ENCODE assay signal across 12 cellular contexts in the genomic region with DNA sequence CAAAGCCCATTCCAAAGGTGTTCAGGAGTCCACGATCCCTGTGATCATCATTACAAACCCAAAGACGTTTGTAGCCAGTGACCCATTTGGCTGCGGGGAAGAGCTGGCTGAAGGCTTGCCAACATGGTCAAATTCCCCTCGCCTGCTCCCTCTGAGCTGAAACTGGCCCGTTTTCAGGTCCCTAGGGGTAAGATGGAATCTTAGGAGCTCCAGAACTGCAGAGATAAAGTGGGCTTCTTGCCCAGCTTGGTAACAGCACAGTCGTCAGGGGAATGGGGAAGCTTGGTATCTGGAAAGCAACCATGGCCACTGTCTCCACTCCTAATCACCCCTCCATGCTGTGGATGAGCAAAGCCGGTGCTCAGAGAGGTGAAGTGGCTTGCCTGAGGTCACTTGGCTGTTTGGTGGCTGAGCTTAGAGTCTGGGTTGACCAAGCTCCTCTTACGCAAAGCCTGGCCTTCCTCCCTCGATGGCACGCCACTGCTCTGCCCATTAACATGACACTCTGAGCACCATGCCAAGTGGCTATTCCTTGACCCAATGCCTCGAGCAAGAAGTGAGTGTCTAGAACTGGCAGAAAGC.
DNase-seq lines count a peak whose midpoint lies in the region; ATAC-seq and TF ChIP-seq lines count a peak whose summit lies in the region.
"Had no signal": no experiment of that assay in that cellular context is flagged by ENCODE, and none has a peak within 500 bp of the region (broad histone marks: within the 10 kb centered on the region; RNA-seq: fewer than 3 reads in every experiment).

No MANE protein-coding gene starts in this region.

- CTCF ChIA-PET in AG04449 (lab: Yijun Ruan, JAX) (interaction anchor here (0.8 to 3.8 kb wide), 4 partner anchors 11 to 37 kb away, joined by 3 to 23 read pairs (median 9); no protein-coding TSS in a partner anchor), WTC11 (lab: Charles Lee) (interaction anchor here (0.5 to 5.3 kb wide), 9 partner anchors 12 to 206 kb away, joined by 3 to 33 read pairs (median 4); a partner anchor contains a TSS)

- no peaks in the 10 kb centered on the region for H3K9me3 ChIP-seq in neuronal stem cell (replicated peaks in 1 of 2; ENCODE audit: control insufficient read depth in 2 of 2, insufficient read depth in 1 of 2, low read depth in 1 of 2, low read length in 2 of 2)

- H3K9me3 Mint-ChIP-seq in WTC11: no peaks in the 10 kb centered on the region
- H3K9me3 Mint-ChIP-seq in activated naive CD8-positive, alpha-beta T cell treated with anti-CD3 and anti-CD28 coated beads, Interleukin-2, amount 50 U/mL, for 24 hours: no peaks in the 10 kb centered on the region

- H3K27me3 Mint-ChIP-seq in WTC11 (ENCODE audit: low read depth): no peaks in the 10 kb centered on the region
- no peaks in the 10 kb centered on the region for H3K27me3 Mint-ChIP-seq in activated naive CD8-positive, alpha-beta T cell treated with anti-CD3 and anti-CD28 coated beads, Interleukin-2, amount 50 U/mL, for 24 hours

- peaks cover 62% of the 10 kb centered on the region for H3K4me1 Mint-ChIP-seq in WTC11
- H3K4me1 Mint-ChIP-seq in activated naive CD8-positive, alpha-beta T cell treated with anti-CD3 and anti-CD28 coated beads, Interleukin-2, amount 50 U/mL, for 24 hours: no peaks in the 10 kb centered on the region

- H2BK120ac ChIP-seq in neuronal stem cell (ENCODE audit: low read depth, low read length): no peak overlapping the region

- POLR2A ChIA-PET in AG04449 (lab: Yijun Ruan, JAX): interaction anchor here (1.2 kb wide), 1 partner anchor 12 kb away, joined by 4 read pairs; no protein-coding TSS in a partner anchor
- POLR2A ChIA-PET in WTC11 (lab: Charles Lee): interaction anchor here (0.8 to 1.1 kb wide), 2 partner anchors 8 to 13 kb away, joined by 3 read pairs; no protein-coding TSS in a partner anchor

- H3K27me3 ChIP-seq in neuronal stem cell (ENCODE audit: control insufficient read depth in 3 of 3, insufficient read depth in 3 of 3, low read depth in 1 of 3, low read length in 3 of 3): no peaks in the 10 kb centered on the region

- H3K4me3 ChIP-seq in AG04449 (ENCODE audit: low read depth, low read length): no peak overlapping the region
- no peak overlapping the region for H3K4me3 ChIP-seq in neuronal stem cell (ENCODE audit: low read length in 2 of 2)

- no peak overlapping the region for H3K4ac ChIP-seq in neuronal stem cell (ENCODE audit: low read length)

- H2BK15ac ChIP-seq in neuronal stem cell (ENCODE audit: low read length): no peak overlapping the region

- no peaks in the 10 kb centered on the region for H3K36me3 ChIP-seq in neuronal stem cell (replicated peaks in 1 of 2; ENCODE audit: control insufficient read depth in 2 of 2, insufficient read depth in 2 of 2, low read length in 2 of 2)

- H3K4me2 ChIP-seq in neuronal stem cell (ENCODE audit: insufficient read depth, low read length, poor library complexity, severe bottlenecking): no peak overlapping the region

- peaks cover 2% of the 10 kb centered on the region; the same call in 1 of the 2 replicates for H3K36me3 Mint-ChIP-seq in WTC11
- H3K36me3 Mint-ChIP-seq in activated naive CD8-positive, alpha-beta T cell treated with anti-CD3 and anti-CD28 coated beads, Interleukin-2, amount 50 U/mL, for 24 hours (ENCODE audit: low read depth): no peaks in the 10 kb centered on the region

- H3K27ac Mint-ChIP-seq in WTC11: peak overlapping the region; percentile 29; the same call in 1 of the 2 replicates
- H3K27ac Mint-ChIP-seq in activated naive CD8-positive, alpha-beta T cell treated with anti-CD3 and anti-CD28 coated beads, Interleukin-2, amount 50 U/mL, for 24 hours: no peak overlapping the region

- TF ChIP-seq CTCF in AG04449 (IDR thresholded peaks at IDR 0.05; ENCODE audit: insufficient read depth, low read length, missing control alignments) (no peak), WTC11 (IDR thresholded peaks at IDR 0.05) (no peak)

- H3K27ac ChIP-seq in neuronal stem cell (replicated peaks; ENCODE audit: low read length): no peak overlapping the region

- H3K79me1 ChIP-seq in neuronal stem cell (ENCODE audit: low read depth, low read length): no peaks in the 10 kb centered on the region

- H2AFZ ChIP-seq in neuronal stem cell (ENCODE audit: low read length): no peak overlapping the region

- no peak overlapping the region for H4K8ac ChIP-seq in neuronal stem cell (ENCODE audit: low read depth, low read length)

- no peak overlapping the region for H3K9ac ChIP-seq in neuronal stem cell (ENCODE audit: low read depth, low read length, poor library complexity)

- WGBS in neuronal stem cell (ENCODE audit: extremely low coverage in 2 of 2, insufficient read length in 2 of 2, insufficient replicate concordance in 1 of 2), 2 donors: no CpG with 5 or more reads among the region's 11 CpGs

- H3K4me1 ChIP-seq in neuronal stem cell (ENCODE audit: control insufficient read depth in 2 of 2, insufficient read depth in 1 of 2, low read depth in 1 of 2, low read length in 2 of 2): peaks cover 0 to 34% of the 10 kb centered on the region in 2 donors

- H3K4me3 Mint-ChIP-seq in WTC11: no peak overlapping the region
- no peak overlapping the region for H3K4me3 Mint-ChIP-seq in activated naive CD8-positive, alpha-beta T cell treated with anti-CD3 and anti-CD28 coated beads, Interleukin-2, amount 50 U/mL, for 24 hours

- no peak for ATAC-seq in WTC11
- ATAC-seq in activated naive CD8-positive, alpha-beta T cell treated with anti-CD3 and anti-CD28 coated beads, Interleukin-2, amount 50 U/mL, for 24 hours: no peak

- no peak overlapping the region for H2BK5ac ChIP-seq in neuronal stem cell (ENCODE audit: low read length)

- no peak overlapping the region for H2BK12ac ChIP-seq in neuronal stem cell (ENCODE audit: low read length)

- H3K23ac ChIP-seq in neuronal stem cell (ENCODE audit: low read depth, low read length, poor library complexity): no peak overlapping the region

- peak overlapping the region; percentile 5 for H3K18ac ChIP-seq in neuronal stem cell (ENCODE audit: low read length)

- no peak overlapping the region for H3K14ac ChIP-seq in neuronal stem cell (ENCODE audit: low read length)

- H4K91ac ChIP-seq in neuronal stem cell (ENCODE audit: low read depth, low read length, poor library complexity): no peak overlapping the region

- H2AK5ac ChIP-seq in neuronal stem cell (ENCODE audit: low read depth, low read length): peak overlapping the region; percentile 59

- DNase-seq in AG04449 (ENCODE audit: low read depth, low spot score) (peak; percentile 28), WTC11 (ENCODE audit: low spot score) (no peak), fibroblast of the conjunctiva (ENCODE audit: low read depth) (peak; percentile 85), neuronal stem cell (ENCODE audit: low spot score) (no peak), NCI-H1105 (lab: John Stamatoyannopoulos, UW) (no peak), NCI-H2227 treated with DMSO at 0.1 percent for 48 hours (lab: John Stamatoyannopoulos, UW) (no peak)
- DNase-seq in activated naive CD8-positive, alpha-beta T cell treated with anti-CD3 and anti-CD28 coated beads, Interleukin-2, amount 50 U/mL, for 24 hours: no peak
- no peak for DNase-seq in activated effector memory CD4-positive, alpha-beta T cell treated with anti-CD3 and anti-CD28 coated beads, Interleukin-2, amount 50 U/mL, for 16 hours
- DNase-seq: ACHN, DND-41, NCI-H1930, T-helper 9 cell had no signal

TF ChIP-seq in WTC11, 78 proteins besides CTCF, POLR2A, EP300 and RAD21 (continues in another document):
- no peak for TF ChIP-seq MYBL2 (CRISPR knock-in tag; IDR thresholded peaks at IDR 0.05)
- TF ChIP-seq, protein P1, sequence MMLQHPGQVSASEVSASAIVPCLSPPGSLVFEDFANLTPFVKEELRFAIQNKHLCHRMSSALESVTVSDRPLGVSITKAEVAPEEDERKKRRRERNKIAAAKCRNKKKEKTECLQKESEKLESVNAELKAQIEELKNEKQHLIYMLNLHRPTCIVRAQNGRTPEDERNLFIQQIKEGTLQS (CRISPR knock-in tag; conservative IDR thresholded peaks at IDR 0.05): no peak
- TF ChIP-seq, protein P2, sequence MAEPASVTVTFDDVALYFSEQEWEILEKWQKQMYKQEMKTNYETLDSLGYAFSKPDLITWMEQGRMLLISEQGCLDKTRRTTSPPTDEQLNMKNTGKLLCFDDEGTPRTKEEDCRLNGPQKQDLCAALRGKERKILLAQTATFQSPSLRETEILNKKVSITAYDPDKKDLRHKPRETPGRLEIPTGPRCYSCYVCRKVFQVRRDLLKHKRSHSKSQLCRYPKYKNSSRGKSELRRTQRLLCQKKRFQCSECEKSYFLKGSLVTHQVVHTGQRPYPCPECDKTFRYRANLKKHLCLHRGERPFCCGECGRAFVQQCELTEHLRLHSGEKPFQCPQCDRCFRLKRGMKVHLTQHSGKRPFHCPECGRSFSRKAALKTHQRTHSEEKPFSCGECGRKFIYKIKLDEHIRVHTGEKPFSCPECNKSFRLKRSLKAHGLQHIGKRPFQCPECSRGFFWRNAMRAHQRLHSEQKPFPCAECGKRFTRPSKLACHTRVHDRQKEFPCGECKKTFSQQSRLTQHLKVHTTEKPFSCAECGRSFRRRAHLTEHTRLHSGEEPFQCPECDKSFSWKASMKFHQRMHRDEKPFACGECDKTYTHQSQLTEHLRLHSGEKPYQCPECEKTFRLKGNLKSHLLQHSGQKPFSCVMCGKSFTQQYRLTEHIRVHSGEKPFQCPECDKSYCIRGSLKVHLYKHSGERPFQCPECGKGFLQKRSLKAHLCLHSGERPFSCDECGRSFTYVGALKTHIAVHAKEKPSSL (CRISPR knock-in tag; conservative IDR thresholded peaks at IDR 0.05): no peak
- TF ChIP-seq ZNF423 (CRISPR knock-in tag; IDR thresholded peaks at IDR 0.05): no peak
- no peak for TF ChIP-seq NR2C2 (CRISPR knock-in tag; IDR thresholded peaks at IDR 0.05)
- TF ChIP-seq, protein P3, sequence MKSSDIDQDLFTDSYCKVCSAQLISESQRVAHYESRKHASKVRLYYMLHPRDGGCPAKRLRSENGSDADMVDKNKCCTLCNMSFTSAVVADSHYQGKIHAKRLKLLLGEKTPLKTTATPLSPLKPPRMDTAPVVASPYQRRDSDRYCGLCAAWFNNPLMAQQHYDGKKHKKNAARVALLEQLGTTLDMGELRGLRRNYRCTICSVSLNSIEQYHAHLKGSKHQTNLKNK (CRISPR knock-in tag; IDR thresholded peaks at IDR 0.05): no peak
- TF ChIP-seq ZNF263 (CRISPR knock-in tag; IDR thresholded peaks at IDR 0.05; ENCODE audit: low read depth): no peak
- TF ChIP-seq, protein P4, sequence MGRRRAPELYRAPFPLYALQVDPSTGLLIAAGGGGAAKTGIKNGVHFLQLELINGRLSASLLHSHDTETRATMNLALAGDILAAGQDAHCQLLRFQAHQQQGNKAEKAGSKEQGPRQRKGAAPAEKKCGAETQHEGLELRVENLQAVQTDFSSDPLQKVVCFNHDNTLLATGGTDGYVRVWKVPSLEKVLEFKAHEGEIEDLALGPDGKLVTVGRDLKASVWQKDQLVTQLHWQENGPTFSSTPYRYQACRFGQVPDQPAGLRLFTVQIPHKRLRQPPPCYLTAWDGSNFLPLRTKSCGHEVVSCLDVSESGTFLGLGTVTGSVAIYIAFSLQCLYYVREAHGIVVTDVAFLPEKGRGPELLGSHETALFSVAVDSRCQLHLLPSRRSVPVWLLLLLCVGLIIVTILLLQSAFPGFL (CRISPR knock-in tag; IDR thresholded peaks at IDR 0.05; ENCODE audit: borderline replicate concordance): no peak

Comparison
In these comparisons a context has a peak if more than half of its experiments do, and no peak if none do; other contexts are left out.
1. DNase-seq: peak in AG04449 (single experiment) and fibroblast of the conjunctiva (single experiment); none in WTC11 (single experiment), neuronal stem cell (single experiment), NCI-H1105 (single experiment), activated naive CD8-positive, alpha-beta T cell treated with anti-CD3 and anti-CD28 coated beads, Interleukin-2, amount 50 U/mL, for 24 hours (single experiment), NCI-H2227 treated with DMSO at 0.1 percent for 48 hours (single experiment) and activated effector memory CD4-positive, alpha-beta T cell treated with anti-CD3 and anti-CD28 coated beads, Interleukin-2, amount 50 U/mL, for 16 hours (single experiment).